13 cellular contexts compared by ENCODE assay signal in genomic region chr6:119738425-119738824, GRCh38.
DNase-seq lines count a peak whose midpoint lies in the region; ATAC-seq and TF ChIP-seq lines count a peak whose summit lies in the region.
"Had no signal": no experiment of that assay in that cellular context is flagged by ENCODE, and none has a peak within 500 bp of the region (broad histone marks: within the 10 kb centered on the region; RNA-seq: fewer than 3 reads in every experiment).

No MANE protein-coding gene starts in this region.

- H3K9me3 Mint-ChIP-seq in natural killer cell treated with Interleukin-12 subunit alpha and Interleukin-12 subunit beta and Interleukin-15 and Interleukin-18, amount 100 ng/mL, for 72 hours = no peaks in the 10 kb centered on the region
- H3K9me3 Mint-ChIP-seq: CD8-positive, alpha-beta memory T cell had no signal

- no peak overlapping the region for H3K4me3 Mint-ChIP-seq in natural killer cell treated with Interleukin-12 subunit alpha and Interleukin-12 subunit beta and Interleukin-15 and Interleukin-18, amount 100 ng/mL, for 72 hours
- H3K4me3 Mint-ChIP-seq: CD8-positive, alpha-beta memory T cell had no signal

- no peak overlapping the region for H3K27ac Mint-ChIP-seq in natural killer cell treated with Interleukin-12 subunit alpha and Interleukin-12 subunit beta and Interleukin-15 and Interleukin-18, amount 100 ng/mL, for 72 hours
- H3K27ac Mint-ChIP-seq: CD8-positive, alpha-beta memory T cell had no signal

- peaks cover 24 to 39% of the 10 kb centered on the region in 2 donors for H3K27me3 Mint-ChIP-seq in natural killer cell treated with Interleukin-12 subunit alpha and Interleukin-12 subunit beta and Interleukin-15 and Interleukin-18, amount 100 ng/mL, for 72 hours

- ATAC-seq in GM21619 (IDR thresholded peaks at IDR 0.05; ENCODE audit: unreplicated experiment) (peak; percentile 43), HG02885 (IDR thresholded peaks at IDR 0.05; ENCODE audit: poor library complexity, unreplicated experiment) (no peak)
- no peak for ATAC-seq in natural killer cell treated with Interleukin-12 subunit alpha and Interleukin-12 subunit beta and Interleukin-15 and Interleukin-18, amount 100 ng/mL, for 72 hours

- DNase-seq in AG10803 (ENCODE audit: low read depth) (peak; percentile 4), NCI-H69 (lab: John Stamatoyannopoulos, UW) (peak; percentile 57), amniotic epithelial cell (ENCODE audit: low read depth) (peak; percentile 20), activated gamma-delta T cell treated with Interleukin-2 at 50 U/mL for 16 hours (no peak)
- no peak for DNase-seq in natural killer cell treated with Interleukin-12 subunit alpha and Interleukin-12 subunit beta and Interleukin-15 and Interleukin-18, amount 100 ng/mL, for 72 hours (ENCODE audit: low spot score)
- DNase-seq: BE2C; Caco-2; CD8-positive, alpha-beta memory T cell; GF-D8; GM23248; IMR-90 had no signal

- H3K36me3 Mint-ChIP-seq in natural killer cell treated with Interleukin-12 subunit alpha and Interleukin-12 subunit beta and Interleukin-15 and Interleukin-18, amount 100 ng/mL, for 72 hours = no peaks in the 10 kb centered on the region

- peaks cover 6 to 8% of the 10 kb centered on the region in 2 donors for H3K4me1 Mint-ChIP-seq in natural killer cell treated with Interleukin-12 subunit alpha and Interleukin-12 subunit beta and Interleukin-15 and Interleukin-18, amount 100 ng/mL, for 72 hours (ENCODE audit: low read depth in 2 of 2)

- TF ChIP-seq CTCF in AG10803 (conservative IDR thresholded peaks at IDR 0.05; ENCODE audit: low read length) = no peak

- no peak overlapping the region for H3K4me3 ChIP-seq in AG10803 (ENCODE audit: low read length)
- H3K4me3 ChIP-seq: GM23248 had no signal

Comparison
In these comparisons a context has a peak if more than half of its experiments do, and no peak if none do; other contexts are left out.
1. DNase-seq: peak in AG10803 (single experiment), NCI-H69 (single experiment) and amniotic epithelial cell (single experiment); none in activated gamma-delta T cell treated with Interleukin-2 at 50 U/mL for 16 hours (single experiment) and natural killer cell treated with Interleukin-12 subunit alpha and Interleukin-12 subunit beta and Interleukin-15 and Interleukin-18, amount 100 ng/mL, for 72 hours (single experiment).